ENCODE assay signal across 1 cellular context in the genomic region with DNA sequence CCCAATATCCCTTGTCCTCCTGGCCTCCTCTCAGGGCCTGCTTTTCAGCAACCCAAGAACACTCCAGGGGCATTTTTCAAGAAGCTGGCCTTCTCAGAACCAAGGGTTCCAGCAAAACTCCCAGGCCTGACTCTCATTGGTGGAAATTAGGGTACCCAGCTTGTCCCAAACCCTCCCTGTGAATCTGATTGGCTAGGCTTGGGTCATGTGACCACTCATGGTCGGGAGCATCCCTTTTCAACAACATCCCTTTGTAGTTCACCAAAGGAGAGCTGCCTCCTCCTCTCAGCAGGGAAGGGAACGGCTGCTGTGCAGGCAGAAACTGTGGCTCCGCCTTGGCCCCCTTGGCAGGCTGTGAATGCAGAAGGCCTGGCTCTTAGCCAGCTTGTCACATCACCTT.
TF ChIP-seq lines count a peak whose summit lies in the region.

No MANE protein-coding gene starts in this region.

TF ChIP-seq in GM23338, 12 proteins besides CTCF, POLR2A, EP300 and RAD21 (continued from another document):
- TF ChIP-seq, protein P1, sequence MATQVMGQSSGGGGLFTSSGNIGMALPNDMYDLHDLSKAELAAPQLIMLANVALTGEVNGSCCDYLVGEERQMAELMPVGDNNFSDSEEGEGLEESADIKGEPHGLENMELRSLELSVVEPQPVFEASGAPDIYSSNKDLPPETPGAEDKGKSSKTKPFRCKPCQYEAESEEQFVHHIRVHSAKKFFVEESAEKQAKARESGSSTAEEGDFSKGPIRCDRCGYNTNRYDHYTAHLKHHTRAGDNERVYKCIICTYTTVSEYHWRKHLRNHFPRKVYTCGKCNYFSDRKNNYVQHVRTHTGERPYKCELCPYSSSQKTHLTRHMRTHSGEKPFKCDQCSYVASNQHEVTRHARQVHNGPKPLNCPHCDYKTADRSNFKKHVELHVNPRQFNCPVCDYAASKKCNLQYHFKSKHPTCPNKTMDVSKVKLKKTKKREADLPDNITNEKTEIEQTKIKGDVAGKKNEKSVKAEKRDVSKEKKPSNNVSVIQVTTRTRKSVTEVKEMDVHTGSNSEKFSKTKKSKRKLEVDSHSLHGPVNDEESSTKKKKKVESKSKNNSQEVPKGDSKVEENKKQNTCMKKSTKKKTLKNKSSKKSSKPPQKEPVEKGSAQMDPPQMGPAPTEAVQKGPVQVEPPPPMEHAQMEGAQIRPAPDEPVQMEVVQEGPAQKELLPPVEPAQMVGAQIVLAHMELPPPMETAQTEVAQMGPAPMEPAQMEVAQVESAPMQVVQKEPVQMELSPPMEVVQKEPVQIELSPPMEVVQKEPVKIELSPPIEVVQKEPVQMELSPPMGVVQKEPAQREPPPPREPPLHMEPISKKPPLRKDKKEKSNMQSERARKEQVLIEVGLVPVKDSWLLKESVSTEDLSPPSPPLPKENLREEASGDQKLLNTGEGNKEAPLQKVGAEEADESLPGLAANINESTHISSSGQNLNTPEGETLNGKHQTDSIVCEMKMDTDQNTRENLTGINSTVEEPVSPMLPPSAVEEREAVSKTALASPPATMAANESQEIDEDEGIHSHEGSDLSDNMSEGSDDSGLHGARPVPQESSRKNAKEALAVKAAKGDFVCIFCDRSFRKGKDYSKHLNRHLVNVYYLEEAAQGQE (IDR thresholded peaks at IDR 0.05; ENCODE audit: unreplicated experiment) = no peak
- TF ChIP-seq, protein P2, sequence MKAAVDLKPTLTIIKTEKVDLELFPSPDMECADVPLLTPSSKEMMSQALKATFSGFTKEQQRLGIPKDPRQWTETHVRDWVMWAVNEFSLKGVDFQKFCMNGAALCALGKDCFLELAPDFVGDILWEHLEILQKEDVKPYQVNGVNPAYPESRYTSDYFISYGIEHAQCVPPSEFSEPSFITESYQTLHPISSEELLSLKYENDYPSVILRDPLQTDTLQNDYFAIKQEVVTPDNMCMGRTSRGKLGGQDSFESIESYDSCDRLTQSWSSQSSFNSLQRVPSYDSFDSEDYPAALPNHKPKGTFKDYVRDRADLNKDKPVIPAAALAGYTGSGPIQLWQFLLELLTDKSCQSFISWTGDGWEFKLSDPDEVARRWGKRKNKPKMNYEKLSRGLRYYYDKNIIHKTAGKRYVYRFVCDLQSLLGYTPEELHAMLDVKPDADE (IDR thresholded peaks at IDR 0.05) = no peak
- no peak for TF ChIP-seq JUNB (IDR thresholded peaks at IDR 0.05; ENCODE audit: unreplicated experiment)
- TF ChIP-seq EZH2phosphoT487 (IDR thresholded peaks at IDR 0.05; ENCODE audit: unreplicated experiment) = no peak
- TF ChIP-seq ZNF331 (CRISPR knock-in tag; IDR thresholded peaks at IDR 0.05; ENCODE audit: low read depth) = no peak
- TF ChIP-seq EZH2 (IDR thresholded peaks at IDR 0.05; ENCODE audit: low read depth, unreplicated experiment) = no peak
